9 cellular contexts compared by ENCODE assay signal in the genomic region with DNA sequence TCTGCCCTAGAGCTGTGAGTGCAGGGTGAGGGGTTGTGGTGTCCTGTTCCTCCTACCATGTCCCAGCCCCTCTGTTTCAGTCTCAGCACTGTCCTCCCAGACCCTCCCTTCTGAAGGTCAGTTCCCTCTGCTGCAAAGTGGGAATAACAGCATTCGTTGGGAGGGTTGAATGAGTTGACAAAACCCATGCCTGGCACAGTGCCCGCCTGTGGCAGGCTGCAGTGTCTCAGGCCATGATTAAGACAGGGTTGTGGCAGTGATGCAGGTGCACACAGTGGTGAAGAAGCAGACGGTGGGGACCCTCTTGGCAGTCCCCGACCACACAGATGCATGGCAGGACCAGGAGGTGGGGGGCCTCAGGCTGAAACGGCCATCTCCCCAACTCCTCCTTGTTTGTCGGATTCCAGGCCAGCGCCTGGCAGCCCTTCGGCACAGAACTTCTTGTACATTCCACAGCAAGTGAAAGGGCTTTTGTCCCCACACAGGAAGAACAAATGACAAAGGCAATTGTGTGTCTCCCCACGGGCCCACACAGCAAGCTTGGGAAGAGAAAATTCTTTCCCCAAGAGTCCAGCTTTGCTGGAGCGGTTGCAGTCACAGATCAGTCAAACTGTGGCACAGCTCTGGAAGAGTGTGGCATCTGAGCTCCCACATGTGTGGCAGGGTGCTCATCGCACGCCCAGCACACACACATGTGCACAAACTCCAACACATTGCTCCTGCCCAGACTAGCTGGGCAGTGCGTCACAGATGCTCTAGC. TPM values are rescaled to one million over a fixed set of nuclear protein-coding genes. Genes with fewer than 3 reads are reported as not detected.
DNase-seq lines count a peak whose midpoint lies in the region; ATAC-seq and TF ChIP-seq lines count a peak whose summit lies in the region.
"Had no signal": no experiment of that assay in that cellular context is flagged by ENCODE, and none has a peak within 500 bp of the region (broad histone marks: within the 10 kb centered on the region; RNA-seq: fewer than 3 reads in every experiment).

No MANE protein-coding gene starts in this region.

- no peaks in the 10 kb centered on the region for H3K9me3 Mint-ChIP-seq in CD4-positive, alpha-beta T cell

- H3K27me3 Mint-ChIP-seq in T-helper 17 cell = peaks cover 28% of the 10 kb centered on the region
- H3K27me3 Mint-ChIP-seq in CD4-positive, alpha-beta T cell = peaks cover 9% of the 10 kb centered on the region

- no peaks in the 10 kb centered on the region for H3K36me3 ChIP-seq in effector memory CD4-positive, alpha-beta T cell (ENCODE audit: control insufficient read depth, insufficient read depth, low read length)
- H3K36me3 ChIP-seq in brain microvascular endothelial cell (replicated peaks) = no peaks in the 10 kb centered on the region

- TF ChIP-seq CTCF in CD4-positive, alpha-beta T cell (IDR thresholded peaks at IDR 0.05) = no peak
- no peak for TF ChIP-seq CTCF in brain microvascular endothelial cell (IDR thresholded peaks at IDR 0.05; ENCODE audit: low read depth, low read length, missing control alignments)

- POLR2A ChIA-PET in CD4-positive, alpha-beta T cell (lab: Charles Lee) = interaction anchor here (1.3 kb wide), 1 partner anchor 179 kb away, joined by 3 read pairs; no protein-coding TSS in a partner anchor

- CTCF ChIA-PET in CD4-positive, alpha-beta T cell (lab: Charles Lee) = no interaction called here

- intact Hi-C loops in CD4-positive, alpha-beta T cell (cut with DNase I, micrococcal nuclease) = no loop called here

- H3K4me3 Mint-ChIP-seq in T-helper 17 cell = no peak overlapping the region
- no peak overlapping the region for H3K4me3 Mint-ChIP-seq in CD4-positive, alpha-beta T cell

- H3K4me1 Mint-ChIP-seq in T-helper 17 cell = peaks cover 2% of the 10 kb centered on the region
- no peaks in the 10 kb centered on the region for H3K4me1 Mint-ChIP-seq in CD4-positive, alpha-beta T cell (ENCODE audit: low read depth)

- in situ Hi-C loops in brain microvascular endothelial cell (cut with HindIII; ENCODE audit: low pct_ligation_motif_present, low sequenced_read_pairs) = no loop called here

- ATAC-seq in GM18520 (IDR thresholded peaks at IDR 0.05; ENCODE audit: unreplicated experiment) = peak; percentile 11
- peak; percentile 2 for ATAC-seq in HG02885 (IDR thresholded peaks at IDR 0.05; ENCODE audit: poor library complexity, unreplicated experiment)
- peak; percentile 37 for ATAC-seq in T-helper 17 cell
- no peak for ATAC-seq in CD4-positive, alpha-beta T cell (ENCODE audit: poor library complexity)

- H3K4me1 ChIP-seq in effector memory CD4-positive, alpha-beta T cell (ENCODE audit: control insufficient read depth, insufficient read depth, low read length, poor library complexity, severe bottlenecking) = no peaks in the 10 kb centered on the region

- no peak overlapping the region for H3K4me3 ChIP-seq in effector memory CD4-positive, alpha-beta T cell (ENCODE audit: insufficient read depth, low read depth, low read length, poor library complexity, severe bottlenecking)
- no peak overlapping the region for H3K4me3 ChIP-seq in brain microvascular endothelial cell (ENCODE audit: low read depth, low read length)

- no peak overlapping the region for H3K27ac Mint-ChIP-seq in T-helper 17 cell
- H3K27ac Mint-ChIP-seq in CD4-positive, alpha-beta T cell = no peak overlapping the region

- H3K27ac ChIP-seq in CD4-positive, alpha-beta T cell (ENCODE audit: low read depth, low read length) = no peak overlapping the region
- H3K27ac ChIP-seq in effector memory CD4-positive, alpha-beta T cell (ENCODE audit: insufficient read depth, low read length, poor library complexity, severe bottlenecking) = no peak overlapping the region
- H3K27ac ChIP-seq in brain microvascular endothelial cell = no peak overlapping the region
- H3K27ac ChIP-seq: epithelial cell of prostate had no signal

- H3K36me3 Mint-ChIP-seq in T-helper 17 cell (ENCODE audit: low read depth) = no peaks in the 10 kb centered on the region
- H3K36me3 Mint-ChIP-seq in CD4-positive, alpha-beta T cell (ENCODE audit: low read depth) = no peaks in the 10 kb centered on the region

- no peaks in the 10 kb centered on the region for H3K9me3 ChIP-seq in T-helper 17 cell (ENCODE audit: control insufficient read depth, low read length, poor library complexity, severe bottlenecking)
- H3K9me3 ChIP-seq in CD4-positive, alpha-beta T cell (ENCODE audit: control insufficient read depth, low read length) = no peaks in the 10 kb centered on the region
- H3K9me3 ChIP-seq in effector memory CD4-positive, alpha-beta T cell (ENCODE audit: control insufficient read depth, low read length) = no peaks in the 10 kb centered on the region

- DNase-seq in T-helper 17 cell (no peak), medulla oblongata (ENCODE audit: extremely low spot score) (peak; percentile 95), brain microvascular endothelial cell (no peak), GF-D8 (lab: John Stamatoyannopoulos, UW) (no peak)
- no peak for DNase-seq in CD4-positive, alpha-beta T cell
- no peak for DNase-seq in effector memory CD4-positive, alpha-beta T cell

- H3K27me3 ChIP-seq in CD4-positive, alpha-beta T cell (ENCODE audit: control insufficient read depth, insufficient read depth, low read length) = no peaks in the 10 kb centered on the region
- H3K27me3 ChIP-seq in effector memory CD4-positive, alpha-beta T cell (replicated peaks; ENCODE audit: control insufficient read depth, insufficient read depth, low read length, poor library complexity, severe bottlenecking) = no peaks in the 10 kb centered on the region
- no peaks in the 10 kb centered on the region for H3K27me3 ChIP-seq in brain microvascular endothelial cell (replicated peaks)

RNA-seq across cellular contexts. Expression of gene EPCAM, which starts 58.1 kb away (rescaled TPM):
- not detected for total RNA-seq in T-helper 17 cell
- not detected for total RNA-seq in CD4-positive, alpha-beta T cell
